Comparison of ENCODE assay signal across 2 cellular contexts in the genomic region with DNA sequence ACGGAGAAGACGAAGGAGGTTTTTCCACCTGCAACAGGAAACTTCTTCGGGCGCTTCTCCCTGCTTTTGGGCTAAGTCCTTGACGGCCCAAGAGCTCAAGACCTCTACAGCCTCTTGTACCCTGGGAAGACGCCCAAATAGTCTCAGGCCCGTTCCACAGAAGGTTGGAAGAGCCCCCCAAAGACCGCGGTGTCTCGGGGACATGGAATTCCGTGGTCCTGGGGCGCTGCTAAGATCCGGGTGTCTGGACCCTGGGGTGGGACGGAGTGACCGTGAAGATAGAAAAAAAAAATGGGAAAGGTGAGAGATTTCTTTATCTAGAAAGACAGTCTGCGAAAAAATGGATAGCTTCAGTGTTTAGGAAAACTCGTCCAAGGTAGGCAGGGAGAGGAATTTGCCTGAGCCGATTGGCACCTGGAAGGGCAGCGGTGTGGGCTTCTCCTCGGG.
A peak's percentile ranks its signal among the peaks of the same experiment; 100 is the strongest.
TF ChIP-seq lines count a peak whose summit lies in the region.

No MANE protein-coding gene starts in this region.

TF ChIP-seq in HEK293, 187 proteins besides CTCF, POLR2A, EP300 and RAD21:
- TF ChIP-seq ZNF292 (tag by site-specific recombination; IDR thresholded peaks at IDR 0.05; ENCODE audit: borderline replicate concordance, low read depth) = no peak
- TF ChIP-seq ZNF335 (tag by site-specific recombination; conservative IDR thresholded peaks at IDR 0.05) = peak; percentile 81

TF ChIP-seq in H1, 55 proteins besides CTCF, POLR2A, EP300 and RAD21:
- TF ChIP-seq HDAC2 (IDR thresholded peaks at IDR 0.05; ENCODE audit: borderline replicate concordance in 1 of 2, low read depth in 2 of 2, low read length in 2 of 2) (no peak), NANOG (IDR thresholded peaks at IDR 0.05; ENCODE audit: insufficient read depth, low read depth, low read length, poor library complexity, severe bottlenecking) (no peak), SUZ12 (IDR thresholded peaks at IDR 0.05; ENCODE audit: low read length) (peak; percentile 80; the same call in 1 of the 2 replicates), RNF2 (IDR thresholded peaks at IDR 0.05; ENCODE audit: borderline replicate concordance, low read depth, low read length, missing control alignments, poor library complexity, severe bottlenecking) (peak; percentile 35), CTBP2 (IDR thresholded peaks at IDR 0.05; ENCODE audit: borderline replicate concordance, insufficient read depth, insufficient read length, low read length) (no peak), EZH2 (IDR thresholded peaks at IDR 0.05; ENCODE audit: low read depth, low read length, severe bottlenecking) (peak; percentile 93), RBBP5 (IDR thresholded peaks at IDR 0.05; ENCODE audit: borderline replicate concordance, low read depth, low read length) (no peak), KDM1A (IDR thresholded peaks at IDR 0.05; ENCODE audit: borderline replicate concordance, low read length) (no peak), BCL11A (IDR thresholded peaks at IDR 0.05; ENCODE audit: low read depth in 2 of 2, low read length in 2 of 2) (no peak)
